In genomic region chr6:83153958-83154357, GRCh38 we compare ENCODE assay signal across 29 cellular contexts. TPM values are rescaled to one million over a fixed set of nuclear protein-coding genes. Genes with fewer than 3 reads are reported as not detected.
DNase-seq lines count a peak whose midpoint lies in the region; ATAC-seq, FAIRE-seq and TF ChIP-seq lines count a peak whose summit lies in the region.
"Had no signal": no experiment of that assay in that cellular context is flagged by ENCODE, and none has a peak within 500 bp of the region (broad histone marks: within the 10 kb centered on the region; RNA-seq: fewer than 3 reads in every experiment).

No MANE protein-coding gene starts in this region.

- H3K4me1 Mint-ChIP-seq in CD8-positive, alpha-beta T cell (ENCODE audit: low read depth), result no peaks in the 10 kb centered on the region
- H3K4me1 Mint-ChIP-seq: activated CD4-positive, alpha-beta T cell treated with anti-CD3 and anti-CD28 coated beads for 36 hours; natural killer cell had no signal

- H3K9ac ChIP-seq in K562 (ENCODE audit: insufficient read depth in 1 of 2, low read depth in 2 of 2, low read length in 2 of 2), result no peak overlapping the region

- no peak for TF ChIP-seq EP300 in K562 (IDR thresholded peaks at IDR 0.05; ENCODE audit: low read length)

- peaks cover 70% of the 10 kb centered on the region for H3K36me3 Mint-ChIP-seq in CD8-positive, alpha-beta T cell

- H3K4me2 ChIP-seq in K562 (ENCODE audit: insufficient read depth, low read length), result no peak overlapping the region

- no peak overlapping the region for H2AFZ ChIP-seq in K562 (ENCODE audit: low read depth, low read length)

- H3K9me3 ChIP-seq in K562 (replicated peaks; ENCODE audit: control insufficient read depth, insufficient read depth, low read depth, low read length) (no peaks in the 10 kb centered on the region), mucosa of descending colon (no peaks in the 10 kb centered on the region)
- no peaks in the 10 kb centered on the region for H3K9me3 ChIP-seq in CD8-positive, alpha-beta T cell (ENCODE audit: low read length)
- H3K9me3 ChIP-seq: ascending aorta, esophagus muscularis mucosa, pancreas, right lobe of liver had no signal

- H3K4me3 Mint-ChIP-seq in CD8-positive, alpha-beta T cell, result no peak overlapping the region
- H3K4me3 Mint-ChIP-seq: activated CD4-positive, alpha-beta T cell treated with anti-CD3 and anti-CD28 coated beads for 36 hours; activated T-cell treated with anti-CD3 and anti-CD28 coated beads, Interleukin-2, amount 50 U/mL, for 4 hours; effector memory CD8-positive, alpha-beta T cell; natural killer cell; T-cell; type B pancreatic cell had no signal

- 14% methylated on average over 2 of the region's 2 CpGs for WGBS in K562 (ENCODE audit: insufficient coverage, low coverage, missing lambda C conversion rate)

- no peaks in the 10 kb centered on the region for H3K9me3 Mint-ChIP-seq in CD8-positive, alpha-beta T cell
- H3K9me3 Mint-ChIP-seq: activated T-cell treated with anti-CD3 and anti-CD28 coated beads, Interleukin-2, amount 50 U/mL, for 4 hours; effector memory CD8-positive, alpha-beta T cell; natural killer cell; T-cell; type B pancreatic cell had no signal

- CTCF ChIA-PET in K562 (lab: Yijun Ruan, JAX; ENCODE audit: low intra/inter-chr PET ratio), result no interaction called here
- CTCF ChIA-PET in CD8-positive, alpha-beta T cell (lab: Charles Lee), result interaction anchor here (1.0 kb wide), 1 partner anchor 88 kb away, joined by 3 read pairs; the partner anchor contains the start of gene UBE3D

- H3K27me3 ChIP-seq in K562 (ENCODE audit: control insufficient read depth in 2 of 2, insufficient read depth in 2 of 2, low read length in 2 of 2), result no peaks in the 10 kb centered on the region
- H3K27me3 ChIP-seq in CD8-positive, alpha-beta T cell (ENCODE audit: insufficient read depth, low read length), result no peaks in the 10 kb centered on the region
- H3K27me3 ChIP-seq: ascending aorta, esophagus muscularis mucosa, pancreas, right lobe of liver had no signal

- no peaks in the 10 kb centered on the region for H3K9me1 ChIP-seq in K562 (ENCODE audit: control insufficient read depth, insufficient read depth, low read length)

- BruUV-seq in K562 (replicated peaks; lab: Mats Ljungman, UMichigan), result no TSS peak

- H3K4me3 ChIP-seq in K562 (no peak overlapping the region), mucosa of descending colon (no peak overlapping the region)
- no peak overlapping the region for H3K4me3 ChIP-seq in CD8-positive, alpha-beta T cell (ENCODE audit: low read depth, low read length)
- H3K4me3 ChIP-seq: ascending aorta, esophagus muscularis mucosa, pancreas, right lobe of liver had no signal

- no peak for FAIRE-seq in K562 (lab: Jason Lieb, UNC)
- FAIRE-seq: GM12892 had no signal

- ATAC-seq in K562 (no peak), mucosa of descending colon (peak; percentile 87), GM21723 (IDR thresholded peaks at IDR 0.05; ENCODE audit: unreplicated experiment) (no peak)
- no peak for ATAC-seq in CD8-positive, alpha-beta T cell
- ATAC-seq: activated CD4-positive, alpha-beta T cell treated with anti-CD3 and anti-CD28 coated beads for 36 hours; activated T-cell treated with anti-CD3 and anti-CD28 coated beads, Interleukin-2, amount 50 U/mL, for 4 hours; effector memory CD8-positive, alpha-beta T cell; left lobe of liver; natural killer cell; Panc1; pancreas; T-cell had no signal

- H3K27me3 Mint-ChIP-seq in CD8-positive, alpha-beta T cell (ENCODE audit: low read depth), result no peaks in the 10 kb centered on the region
- H3K27me3 Mint-ChIP-seq: activated CD4-positive, alpha-beta T cell treated with anti-CD3 and anti-CD28 coated beads for 36 hours; effector memory CD8-positive, alpha-beta T cell; T-cell; type B pancreatic cell had no signal

- no peaks in the 10 kb centered on the region for H4K20me1 ChIP-seq in K562 (replicated peaks; ENCODE audit: control insufficient read depth, insufficient read depth, low read length)

- H3K36me3 ChIP-seq in K562 (ENCODE audit: control insufficient read depth, insufficient read depth, low read length), result no peaks in the 10 kb centered on the region
- no peaks in the 10 kb centered on the region for H3K36me3 ChIP-seq in mucosa of descending colon (ENCODE audit: low read depth)
- peaks cover 9% of the 10 kb centered on the region for H3K36me3 ChIP-seq in CD8-positive, alpha-beta T cell (ENCODE audit: insufficient read depth, low read length)

- intact Hi-C loops in K562 (cut with micrococcal nuclease), result no loop called here
- intact Hi-C loops in mucosa of descending colon (cut with DNase I, micrococcal nuclease), result no loop called here
- intact Hi-C loops in CD8-positive, alpha-beta T cell (cut with DNase I, micrococcal nuclease), result no loop called here

- no peak for TF ChIP-seq POLR2A in K562 (conservative IDR thresholded peaks at IDR 0.05)

- H3K79me2 ChIP-seq in K562 (ENCODE audit: control insufficient read depth, insufficient read depth, low read length), result no peaks in the 10 kb centered on the region

- no peak overlapping the region for H3K27ac Mint-ChIP-seq in CD8-positive, alpha-beta T cell
- H3K27ac Mint-ChIP-seq: activated CD4-positive, alpha-beta T cell treated with anti-CD3 and anti-CD28 coated beads for 36 hours; natural killer cell; T-cell; type B pancreatic cell had no signal

- in situ Hi-C loops in K562 (cut with MboI), result no loop called here

- TF ChIP-seq CTCF in K562 (IDR thresholded peaks at IDR 0.05 in 2 of 3, conservative IDR thresholded peaks at IDR 0.05 in 1 of 3; ENCODE audit: insufficient read depth in 2 of 3, low read depth in 1 of 3, low read length in 3 of 3), result no peak
- no peak for TF ChIP-seq CTCF in mucosa of descending colon (IDR thresholded peaks at IDR 0.05)
- no peak for TF ChIP-seq CTCF in CD8-positive, alpha-beta T cell (IDR thresholded peaks at IDR 0.05)

- DNase-seq in NCI-H1105 treated with DMSO at 0.1 percent for 48 hours (lab: John Stamatoyannopoulos, UW), result peak; percentile 14
- DNase-seq in NCI-H1105 (lab: John Stamatoyannopoulos, UW), result no peak
- DNase-seq in NCI-H2227 (lab: John Stamatoyannopoulos, UW; ENCODE audit: unreplicated experiment), result peak; percentile 38
- no peak for DNase-seq in K562 (ENCODE audit: extremely low read depth in 1 of 4, low spot score in 3 of 4)
- DNase-seq in mucosa of descending colon, result no peak
- DNase-seq in cerebellar cortex (ENCODE audit: low spot score), result no peak
- DNase-seq in CD8-positive, alpha-beta T cell, result no peak
- DNase-seq: activated CD4-positive, alpha-beta T cell treated with anti-CD3 and anti-CD28 coated beads for 36 hours; activated CD8-positive, alpha-beta memory T cell treated with anti-CD3 and anti-CD28 coated beads for 24 hours; activated naive CD4-positive, alpha-beta T cell treated with anti-CD3 and anti-CD28 coated beads, Interleukin-2, amount 50 U/mL, for 16 hours; activated T-cell treated with anti-CD3 and anti-CD28 coated beads, Interleukin-2, amount 50 U/mL, for 4 hours; AML-193; DMS79 treated with DMSO at 0.1 percent for 48 hours; effector memory CD8-positive, alpha-beta T cell; natural killer cell; NCI-H1417 treated with DMSO at 0.1 percent for 48 hours; NK-92 treated with Interleukin-12 subunit alpha and Interleukin-12 subunit beta, amount 100 ng/mL, for 24 hours; pancreas; right lobe of liver; SIG-M5; T-cell had no signal

- TF ChIP-seq RAD21 in K562 (CRISPR knock-in tag; conservative IDR thresholded peaks at IDR 0.05 in 1 of 2, IDR thresholded peaks at IDR 0.05 in 1 of 2), result no peak

- H3K4me1 ChIP-seq in K562 (replicated peaks in 1 of 2; ENCODE audit: control insufficient read depth in 2 of 2, insufficient read depth in 2 of 2, low read length in 2 of 2) (no peaks in the 10 kb centered on the region), mucosa of descending colon (ENCODE audit: low read depth) (peaks cover 4% of the 10 kb centered on the region)
- H3K4me1 ChIP-seq in CD8-positive, alpha-beta T cell (ENCODE audit: insufficient read depth, low read length), result no peaks in the 10 kb centered on the region
- H3K4me1 ChIP-seq: ascending aorta, pancreas had no signal

- POLR2A ChIA-PET in K562 (lab: Yijun Ruan, JAX), result no interaction called here
- POLR2A ChIA-PET in CD8-positive, alpha-beta T cell (lab: Charles Lee), result interaction anchor here (1.7 kb wide), 1 partner anchor 27 kb away, joined by 3 read pairs; no protein-coding TSS in a partner anchor

- H3K27ac ChIP-seq in K562 (ENCODE audit: extremely low read depth, low read depth, low read length), result no peak overlapping the region
- no peak overlapping the region for H3K27ac ChIP-seq in CD8-positive, alpha-beta T cell (ENCODE audit: low read depth, low read length)
- H3K27ac ChIP-seq: 22Rv1, ascending aorta, esophagus muscularis mucosa, pancreas, right lobe of liver had no signal

RNA-seq across cellular contexts. Expression of gene PGM3, which starts 39.1 kb away (rescaled TPM):
- 90.0 and 184 TPM in 2 replicates for total RNA-seq in K562 (2011; cell fraction: chromatin; rRNA removed; ENCODE audit: low replicate concordance)
- 52.2 and 54.9 TPM in 2 replicates for total RNA-seq in K562 (2011; cell fraction: nucleolus; rRNA removed)
- total RNA-seq in K562 (2011; cell fraction: nucleoplasm; rRNA removed), result 80.7 and 101 TPM in 2 replicates
- total RNA-seq in K562 (2014; rRNA removed), result 19.1 TPM in 2 replicates
- 54.5 and 62.2 TPM in 2 replicates for total RNA-seq in K562 (2014; rRNA removed; fragmentation: Illumina TruSeq; extraction: Trizol)
- total RNA-seq in K562 (2015; rRNA removed; fragmentation: Illumina TruSeq; extraction: Trizol), result 32.2 and 36.6 TPM in 2 replicates
- total RNA-seq in K562 (2021), result 49.0 and 50.5 TPM in 2 replicates
- 81.8 and 87.7 TPM in 2 replicates for polyA plus RNA-seq in K562 (2011; rRNA removed)
- polyA plus RNA-seq in K562 (2011; cell fraction: cytosol; rRNA removed), result 13.6 and 29.2 TPM in 2 replicates
- polyA plus RNA-seq in K562 (2011; cell fraction: nucleus; rRNA removed), result 51.7 and 119 TPM in 2 replicates
- polyA plus RNA-seq in K562 (2012), result 37.9 and 42.6 TPM in 2 replicates
- polyA plus RNA-seq in K562 (2014; fragmentation: Illumina TruSeq; extraction: Trizol), result 28.4 and 30.5 TPM in 2 replicates
- polyA plus RNA-seq in K562 (2014; fragmentation: Nextera tagmentation; extraction: Ambion mirVana), result 100 to 1,000 TPM in 1 of 2 experiments, 10 to 100 TPM in 1; 75.3 to 107 TPM
- polyA plus RNA-seq in K562 (2014; rRNA removed), result 21.2 and 21.7 TPM in 2 replicates
- polyA minus RNA-seq in K562 (2011; rRNA and poly(A)+ RNA removed), result 288 and 342 TPM in 2 replicates
- polyA minus RNA-seq in K562 (2011; cell fraction: cytosol; rRNA and poly(A)+ RNA removed), result 46.5 and 54.5 TPM in 2 replicates
- polyA minus RNA-seq in K562 (2011; cell fraction: nucleus; rRNA and poly(A)+ RNA removed), result 59.1 and 142 TPM in 2 replicates
- 10 to 100 TPM; 29.2 to 37.6 (median 30.7) TPM for total RNA-seq in mucosa of descending colon
- 10 to 100 TPM; 25.8 to 26.4 TPM for total RNA-seq in CD8-positive, alpha-beta T cell

RNA-seq across cellular contexts. Expression of gene RWDD2A, which starts 39.2 kb away (rescaled TPM):
- total RNA-seq in K562 (2011; cell fraction: chromatin; rRNA removed; ENCODE audit: low replicate concordance), result 4.1 and 8.3 TPM in 2 replicates
- 4.3 and 5.0 TPM in 2 replicates for total RNA-seq in K562 (2011; cell fraction: nucleolus; rRNA removed)
- total RNA-seq in K562 (2011; cell fraction: nucleoplasm; rRNA removed), result 6.2 and 6.4 TPM in 2 replicates
- total RNA-seq in K562 (2014; rRNA removed) (1.5 and 1.8 TPM in 2 replicates), K562 (2014; rRNA removed; fragmentation: Illumina TruSeq; extraction: Trizol) (1.8 and 1.9 TPM in 2 replicates), K562 (2015; rRNA removed; fragmentation: Illumina TruSeq; extraction: Trizol) (1.6 TPM in 2 replicates), K562 (2021) (1.7 and 2.0 TPM in 2 replicates), mucosa of descending colon (1 to 10 TPM; 1.9 to 3.4 (median 2.5) TPM)
- polyA plus RNA-seq in K562 (2011; rRNA removed) (4.7 and 4.8 TPM in 2 replicates), K562 (2014; fragmentation: Illumina TruSeq; extraction: Trizol) (2.0 and 2.1 TPM in 2 replicates), K562 (2014; fragmentation: Nextera tagmentation; extraction: Ambion mirVana) (1 to 10 TPM; 2.5 to 3.6 TPM), K562 (2014; rRNA removed) (1.8 and 2.6 TPM in 2 replicates)
- polyA plus RNA-seq in K562 (2011; cell fraction: cytosol; rRNA removed), result 1.1 and 2.8 TPM in 2 replicates
- 3.9 and 7.0 TPM in 2 replicates for polyA plus RNA-seq in K562 (2011; cell fraction: nucleus; rRNA removed)
- polyA plus RNA-seq in K562 (2012), result 1.6 and 3.9 TPM in 2 replicates
- 3.7 and 6.2 TPM in 2 replicates for polyA minus RNA-seq in K562 (2011; rRNA and poly(A)+ RNA removed)
- polyA minus RNA-seq in K562 (2011; cell fraction: cytosol; rRNA and poly(A)+ RNA removed), result 1.2 and 1.4 TPM in 2 replicates
- polyA minus RNA-seq in K562 (2011; cell fraction: nucleus; rRNA and poly(A)+ RNA removed), result 2.8 and 7.2 TPM in 2 replicates
- 1 to 10 TPM; 2.1 to 2.2 TPM for total RNA-seq in CD8-positive, alpha-beta T cell

Comparison
In these comparisons a context has a peak if more than half of its experiments do, and no peak if none do; other contexts are left out.
1. DNase-seq: peak in NCI-H1105 treated with DMSO at 0.1 percent for 48 hours (single experiment) and NCI-H2227 (single experiment); none in NCI-H1105 (single experiment), K562 (0 of 4), mucosa of descending colon (0 of 3), cerebellar cortex (single experiment) and CD8-positive, alpha-beta T cell (0 of 7).